Comparison of ENCODE assay signal across 16 cellular contexts in the genomic region with DNA sequence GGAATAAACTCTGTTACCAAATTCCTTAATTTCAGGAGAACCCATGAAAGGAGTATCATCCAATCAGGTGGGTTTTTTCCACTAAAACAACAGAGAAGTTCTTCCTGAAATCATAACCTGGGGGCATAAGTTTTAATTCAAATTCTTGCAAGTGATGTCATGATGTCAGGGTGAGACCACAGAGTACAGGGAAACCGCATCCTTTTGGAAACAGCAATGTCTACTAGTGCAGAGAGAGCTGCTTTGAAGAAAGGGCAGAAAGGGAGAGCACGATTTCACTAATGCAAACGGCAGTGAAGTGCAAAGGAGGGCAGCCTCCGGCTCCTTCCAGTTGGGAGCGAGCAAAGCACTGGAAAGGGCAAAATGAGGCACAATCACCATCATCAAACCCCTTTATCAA. TPM values are rescaled to one million over a fixed set of nuclear protein-coding genes. Genes with fewer than 3 reads are reported as not detected.
A peak's percentile ranks its signal among the peaks of the same experiment; 100 is the strongest.
DNase-seq lines count a peak whose midpoint lies in the region; ATAC-seq and TF ChIP-seq lines count a peak whose summit lies in the region.
"Had no signal": no experiment of that assay in that cellular context is flagged by ENCODE, and none has a peak within 500 bp of the region (broad histone marks: within the 10 kb centered on the region; RNA-seq: fewer than 3 reads in every experiment).

No MANE protein-coding gene starts in this region.

- no peak overlapping the region for H2BK5ac ChIP-seq in IMR-90 (ENCODE audit: low read depth, low read length, poor library complexity, severe bottlenecking)

- H3K36me3 ChIP-seq in IMR-90 (ENCODE audit: control insufficient read depth, insufficient read depth, low read length) (no peaks in the 10 kb centered on the region), thyroid gland (no peaks in the 10 kb centered on the region)

- POLR2A ChIA-PET in IMR-90 (lab: Charles Lee; ENCODE audit: unreplicated experiment): no interaction called here

- H3K4ac ChIP-seq in IMR-90 (ENCODE audit: low read depth, low read length): no peak overlapping the region

- H3K9me1 ChIP-seq in IMR-90 (ENCODE audit: insufficient read depth, low read length): peaks cover 14% of the 10 kb centered on the region

- no peak overlapping the region; the same call in 1 of the 2 replicates for H3K18ac ChIP-seq in IMR-90 (ENCODE audit: low read depth, low read length)

- H3K56ac ChIP-seq in IMR-90 (ENCODE audit: extremely low read depth, insufficient read depth, low read length): no peak overlapping the region

- dilution Hi-C loops in IMR-90 (cut with HindIII; ENCODE audit: low sequenced_read_pairs, unreplicated experiment): no loop called here

- no peak for TF ChIP-seq RAD21 in IMR-90 (IDR thresholded peaks at IDR 0.05; ENCODE audit: low read length)

- in situ Hi-C loops in IMR-90 (cut with MboI; ENCODE audit: low sequenced_read_pairs): no loop called here

- H2AK5ac ChIP-seq in IMR-90 (ENCODE audit: low read depth, low read length): no peak overlapping the region

- no peak overlapping the region for H3K23ac ChIP-seq in IMR-90 (ENCODE audit: low read depth, low read length)

- no peak overlapping the region for H2BK20ac ChIP-seq in IMR-90 (ENCODE audit: low read depth, low read length)

- H4K8ac ChIP-seq in IMR-90 (ENCODE audit: low read depth in 2 of 2, low read length in 2 of 2): no peak overlapping the region

- no peak overlapping the region for H2AFZ ChIP-seq in IMR-90 (replicated peaks; ENCODE audit: low read length, poor library complexity)

- intact Hi-C loops in IMR-90 (cut with micrococcal nuclease): no loop called here
- intact Hi-C loops in thyroid gland (cut with DNase I): no loop called here

- TF ChIP-seq POLR2A in IMR-90 (IDR thresholded peaks at IDR 0.05; ENCODE audit: low read depth, low read length) (no peak), thyroid gland (IDR thresholded peaks at IDR 0.05) (no peak)

- WGBS in IMR-90 (ENCODE audit: extremely low coverage in 2 of 2, insufficient read length in 1 of 2), 2 experiments: no CpG with 5 or more reads among the region's 5 CpGs
- WGBS in thyroid gland, 2 donors: 91 to 93% methylated on average over 5 of the region's 5 CpGs

- peak; percentile 19 for DNase-seq in activated CD8-positive, alpha-beta memory T cell treated with anti-CD3 and anti-CD28 coated beads for 24 hours
- DNase-seq in activated CD8-positive, alpha-beta memory T cell treated with anti-CD3 and anti-CD28 coated beads, Interleukin-2, amount 50 U/mL, for 4 hours: no peak
- DNase-seq in IMR-90 (peak; percentile 28), coronary artery (ENCODE audit: low spot score) (peak; percentile 12), thyroid gland (no peak), NK-92 (lab: John Stamatoyannopoulos, UW; ENCODE audit: unreplicated experiment) (no peak)
- DNase-seq in stimulated activated CD4-positive, alpha-beta T cell treated with anti-CD3 and anti-CD28 coated beads, Interleukin-15, amount 100 ng/mL, for 24 hours: no peak
- DNase-seq: CD8-positive, alpha-beta T cell; HCEC 1CT; NCI-H1930; NCI-H2171; NCI-H446 treated with DMSO at 0.1 percent for 48 hours; NCI-H748 treated with DMSO at 0.1 percent for 48 hours; SHP77 had no signal

- H4K5ac ChIP-seq in IMR-90 (ENCODE audit: low read depth, low read length): no peak overlapping the region

- BruUV-seq in IMR-90 (replicated peaks; lab: Mats Ljungman, UMichigan): no TSS peak

- H3K79me1 ChIP-seq in IMR-90 (ENCODE audit: low read depth in 1 of 2, low read length in 2 of 2): no peaks in the 10 kb centered on the region

- no peak overlapping the region for H3K9ac ChIP-seq in IMR-90 (ENCODE audit: low read depth, low read length)

- H3K9me3 ChIP-seq in IMR-90 (ENCODE audit: control insufficient read depth, insufficient read depth, low read length): no peaks in the 10 kb centered on the region
- H3K9me3 ChIP-seq in thyroid gland: no peaks in the 10 kb centered on the region

- no peak for ATAC-seq in IMR-90 (ENCODE audit: low read depth)
- ATAC-seq in HG03135 (IDR thresholded peaks at IDR 0.05; ENCODE audit: unreplicated experiment): no peak
- ATAC-seq: CD8-positive, alpha-beta T cell had no signal

- TF ChIP-seq CTCF in IMR-90 (conservative IDR thresholded peaks at IDR 0.05; ENCODE audit: low read depth, low read length): no peak
- no peak for TF ChIP-seq CTCF in coronary artery (IDR thresholded peaks at IDR 0.05)
- TF ChIP-seq CTCF in thyroid gland (IDR thresholded peaks at IDR 0.05): no peak

- H4K20me1 ChIP-seq in IMR-90 (ENCODE audit: insufficient read depth, low read length): no peaks in the 10 kb centered on the region

- no peak overlapping the region for H2BK120ac ChIP-seq in IMR-90 (ENCODE audit: low read depth, low read length)

- no peak overlapping the region for H4K91ac ChIP-seq in IMR-90 (ENCODE audit: insufficient read depth, low read depth, low read length)

- H2BK15ac ChIP-seq in IMR-90 (ENCODE audit: low read depth, low read length): no peak overlapping the region

- H3K14ac ChIP-seq in IMR-90 (replicated peaks; ENCODE audit: low read depth, low read length): no peak overlapping the region

- H3K4me1 ChIP-seq in IMR-90 (ENCODE audit: control insufficient read depth, insufficient read depth, low read length) (peaks cover 23% of the 10 kb centered on the region), thyroid gland (peaks cover 45 to 48% of the 10 kb centered on the region in 2 donors)

- H3K27ac ChIP-seq in IMR-90 (ENCODE audit: insufficient read depth, low read length) (no peak overlapping the region), coronary artery (no peak overlapping the region), thyroid gland (peak overlapping the region; percentile 87 to 90 (median 88))
- H3K27ac ChIP-seq: 22Rv1 had no signal

- CTCF ChIA-PET in IMR-90 (lab: Yijun Ruan, JAX): no interaction called here

- no peak overlapping the region for H2AK9ac ChIP-seq in IMR-90 (replicated peaks; ENCODE audit: low read depth, low read length, poor library complexity)

- peaks cover 2% of the 10 kb centered on the region; the same call in 1 of the 2 replicates for H3K27me3 ChIP-seq in IMR-90 (ENCODE audit: control insufficient read depth, insufficient read depth, low read length)
- no peaks in the 10 kb centered on the region for H3K27me3 ChIP-seq in thyroid gland

- no peak overlapping the region for H3K4me2 ChIP-seq in IMR-90 (ENCODE audit: low read depth, low read length)

- no peak overlapping the region for H3K4me3 ChIP-seq in IMR-90 (ENCODE audit: insufficient read depth, low read depth, low read length)
- no peak overlapping the region for H3K4me3 ChIP-seq in coronary artery
- H3K4me3 ChIP-seq in thyroid gland (replicated peaks in 1 of 3): no peak overlapping the region

TF ChIP-seq in IMR-90, 13 proteins besides CTCF, POLR2A, EP300 and RAD21:
- TF ChIP-seq FOS (IDR thresholded peaks at IDR 0.05; ENCODE audit: low read depth, low read length): no peak
- no peak for TF ChIP-seq MAZ (IDR thresholded peaks at IDR 0.05; ENCODE audit: borderline replicate concordance, low read depth, low read length)
- TF ChIP-seq BHLHE40 (IDR thresholded peaks at IDR 0.05; ENCODE audit: low read depth, low read length): no peak
- no peak for TF ChIP-seq RCOR1 (IDR thresholded peaks at IDR 0.05; ENCODE audit: insufficient replicate concordance, low read length)
- no peak for TF ChIP-seq MAFK (IDR thresholded peaks at IDR 0.05; ENCODE audit: low read depth, low read length)
- TF ChIP-seq CEBPB (IDR thresholded peaks at IDR 0.05; ENCODE audit: low read depth, low read length): no peak
- TF ChIP-seq, protein P1, sequence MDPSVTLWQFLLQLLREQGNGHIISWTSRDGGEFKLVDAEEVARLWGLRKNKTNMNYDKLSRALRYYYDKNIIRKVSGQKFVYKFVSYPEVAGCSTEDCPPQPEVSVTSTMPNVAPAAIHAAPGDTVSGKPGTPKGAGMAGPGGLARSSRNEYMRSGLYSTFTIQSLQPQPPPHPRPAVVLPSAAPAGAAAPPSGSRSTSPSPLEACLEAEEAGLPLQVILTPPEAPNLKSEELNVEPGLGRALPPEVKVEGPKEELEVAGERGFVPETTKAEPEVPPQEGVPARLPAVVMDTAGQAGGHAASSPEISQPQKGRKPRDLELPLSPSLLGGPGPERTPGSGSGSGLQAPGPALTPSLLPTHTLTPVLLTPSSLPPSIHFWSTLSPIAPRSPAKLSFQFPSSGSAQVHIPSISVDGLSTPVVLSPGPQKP (IDR thresholded peaks at IDR 0.05; ENCODE audit: borderline replicate concordance, low read depth, low read length): no peak
- no peak for TF ChIP-seq MXI1 (IDR thresholded peaks at IDR 0.05; ENCODE audit: borderline replicate concordance, low read depth, low read length)
- no peak for TF ChIP-seq RFX5 (IDR thresholded peaks at IDR 0.05; ENCODE audit: low read depth, low read length)
- no peak for TF ChIP-seq SMC3 (IDR thresholded peaks at IDR 0.05; ENCODE audit: low read depth, low read length)
- TF ChIP-seq CHD1 (IDR thresholded peaks at IDR 0.05; ENCODE audit: low read depth, low read length): no peak
- TF ChIP-seq NFE2L2 (IDR thresholded peaks at IDR 0.05; ENCODE audit: low read depth, low read length): no peak
- TF ChIP-seq, protein P2, sequence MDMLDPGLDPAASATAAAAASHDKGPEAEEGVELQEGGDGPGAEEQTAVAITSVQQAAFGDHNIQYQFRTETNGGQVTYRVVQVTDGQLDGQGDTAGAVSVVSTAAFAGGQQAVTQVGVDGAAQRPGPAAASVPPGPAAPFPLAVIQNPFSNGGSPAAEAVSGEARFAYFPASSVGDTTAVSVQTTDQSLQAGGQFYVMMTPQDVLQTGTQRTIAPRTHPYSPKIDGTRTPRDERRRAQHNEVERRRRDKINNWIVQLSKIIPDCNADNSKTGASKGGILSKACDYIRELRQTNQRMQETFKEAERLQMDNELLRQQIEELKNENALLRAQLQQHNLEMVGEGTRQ (IDR thresholded peaks at IDR 0.05; ENCODE audit: low read depth, low read length): no peak

RNA-seq across cellular contexts. Expression of a gene that starts 20.6 kb away (rescaled TPM):
- 5.0 and 5.8 TPM in 2 replicates for total RNA-seq in IMR-90 (2012; rRNA removed)
- polyA plus RNA-seq in IMR-90 (2012; rRNA removed): 25.9 and 26.3 TPM in 2 replicates
- 7.6 and 31.9 TPM in 2 replicates for polyA plus RNA-seq in IMR-90 (2012; cell fraction: cytosol; rRNA removed)
- polyA plus RNA-seq in IMR-90 (2012; cell fraction: nucleus; rRNA removed; ENCODE audit: low replicate concordance): 6.3 and 8.1 TPM in 2 replicates
- 10 to 100 TPM; 10.3 to 32.0 (median 23.4) TPM for total RNA-seq in thyroid gland
- total RNA-seq: CD8-positive, alpha-beta T cell had no signal

RNA-seq across cellular contexts. Expression of a gene that starts 25.2 kb away (rescaled TPM):
- total RNA-seq in IMR-90 (2012; rRNA removed) (55.2 and 71.4 TPM in 2 replicates), thyroid gland (100 to 1,000 TPM; 105 to 296 (median 213) TPM)
- polyA plus RNA-seq in IMR-90 (2012; rRNA removed): 45.9 and 62.6 TPM in 2 replicates
- 13.2 and 14.4 TPM in 2 replicates for polyA plus RNA-seq in IMR-90 (2012; cell fraction: cytosol; rRNA removed)
- 65.9 and 496 TPM in 2 replicates for polyA plus RNA-seq in IMR-90 (2012; cell fraction: nucleus; rRNA removed; ENCODE audit: low replicate concordance)

Comparison
In these comparisons a context has a peak if more than half of its experiments do, and no peak if none do; other contexts are left out.
1. DNase-seq: peak in activated CD8-positive, alpha-beta memory T cell treated with anti-CD3 and anti-CD28 coated beads for 24 hours (single experiment), IMR-90 (single experiment) and coronary artery (single experiment); none in activated CD8-positive, alpha-beta memory T cell treated with anti-CD3 and anti-CD28 coated beads, Interleukin-2, amount 50 U/mL, for 4 hours (single experiment), thyroid gland (0 of 2), NK-92 (single experiment) and stimulated activated CD4-positive, alpha-beta T cell treated with anti-CD3 and anti-CD28 coated beads, Interleukin-15, amount 100 ng/mL, for 24 hours (single experiment).
2. H3K27ac ChIP-seq: peak in thyroid gland (3 of 3); none in IMR-90 (single experiment) and coronary artery (0 of 2).